1 cellular context compared by ENCODE assay signal in genomic region chr12:121355818-121356217, GRCh38.
TF ChIP-seq lines count a peak whose summit lies in the region.

No MANE protein-coding gene starts in this region.

TF ChIP-seq in HepG2, 621 proteins besides CTCF, POLR2A, EP300 and RAD21:
- TF ChIP-seq RORA (CRISPR knock-in tag; IDR thresholded peaks at IDR 0.05) (no peak), MIXL1 (CRISPR knock-in tag; IDR thresholded peaks at IDR 0.05) (no peak), ZFP37 (CRISPR knock-in tag; IDR thresholded peaks at IDR 0.05; ENCODE audit: borderline replicate concordance) (no peak), TFDP1 (CRISPR knock-in tag; IDR thresholded peaks at IDR 0.05; ENCODE audit: borderline replicate concordance) (no peak), ZMYM3 (CRISPR knock-in tag; IDR thresholded peaks at IDR 0.05) (peak; percentile 63; the same call in 1 of the 2 replicates), ZNF770 (CRISPR knock-in tag; IDR thresholded peaks at IDR 0.05) (peak; percentile 94), ZNF121 (CRISPR knock-in tag; IDR thresholded peaks at IDR 0.05) (peak; percentile 71), RNF219 (CRISPR knock-in tag; IDR thresholded peaks at IDR 0.05) (no peak), ZNF501 (CRISPR knock-in tag; IDR thresholded peaks at IDR 0.05) (0 out of 2 replicates have a peak, but pooled peaks have one; percentile 17), TERF1 (CRISPR knock-in tag; IDR thresholded peaks at IDR 0.05) (no peak), HOXA5 (CRISPR knock-in tag; IDR thresholded peaks at IDR 0.05) (no peak), CHD2 (IDR thresholded peaks at IDR 0.05; ENCODE audit: low read depth, low read length) (no peak), NPAS2 (CRISPR knock-in tag; IDR thresholded peaks at IDR 0.05; ENCODE audit: borderline replicate concordance) (no peak)
